ENCODE assay signal across 18 cellular contexts in genomic region chr6:128071212-128071611, GRCh38.
A peak's percentile ranks its signal among the peaks of the same experiment; 100 is the strongest.
DNase-seq lines count a peak whose midpoint lies in the region; ATAC-seq lines count a peak whose summit lies in the region.
"Had no signal": no experiment of that assay in that cellular context is flagged by ENCODE, and none has a peak within 500 bp of the region (broad histone marks: within the 10 kb centered on the region; RNA-seq: fewer than 3 reads in every experiment).

No MANE protein-coding gene starts in this region.

- intact Hi-C loops in posterior vena cava (cut with DNase I), result no loop called here

- ATAC-seq in GM18498 (IDR thresholded peaks at IDR 0.05; ENCODE audit: unreplicated experiment), result peak; percentile 90
- ATAC-seq in GM19463 (IDR thresholded peaks at IDR 0.05; ENCODE audit: unreplicated experiment), result peak; percentile 93
- ATAC-seq in HG02798 (IDR thresholded peaks at IDR 0.05; ENCODE audit: poor library complexity, unreplicated experiment), result peak; percentile 96
- ATAC-seq in HG03460 (IDR thresholded peaks at IDR 0.05; ENCODE audit: unreplicated experiment), result peak; percentile 81
- ATAC-seq: activated naive CD4-positive, alpha-beta T cell treated with anti-CD3 and anti-CD28 coated beads, Interleukin-2, amount 50 U/mL, for 72 hours; CD8-positive, alpha-beta T cell; heart right ventricle; Right ventricle myocardium inferior; stimulated activated effector memory CD8-positive, alpha-beta T cell treated with anti-CD3 and anti-CD28 coated beads, Interleukin-12 subunit alpha, Interleukin-12 subunit beta, amount 100 ng/mL, for 72 hours had no signal

- DNase-seq in posterior vena cava (ENCODE audit: low spot score) (no peak), NCI-H187 (lab: John Stamatoyannopoulos, UW) (no peak), ureter (ENCODE audit: low spot score) (no peak), globus pallidus (ENCODE audit: low spot score) (no peak)
- DNase-seq: ACHN; CD8-positive, alpha-beta T cell; esophagus squamous epithelium; heart right ventricle; kidney glomerular epithelial cell; occipital lobe; tibial artery had no signal
